ENCODE assay signal across 8 cellular contexts in the genomic region with DNA sequence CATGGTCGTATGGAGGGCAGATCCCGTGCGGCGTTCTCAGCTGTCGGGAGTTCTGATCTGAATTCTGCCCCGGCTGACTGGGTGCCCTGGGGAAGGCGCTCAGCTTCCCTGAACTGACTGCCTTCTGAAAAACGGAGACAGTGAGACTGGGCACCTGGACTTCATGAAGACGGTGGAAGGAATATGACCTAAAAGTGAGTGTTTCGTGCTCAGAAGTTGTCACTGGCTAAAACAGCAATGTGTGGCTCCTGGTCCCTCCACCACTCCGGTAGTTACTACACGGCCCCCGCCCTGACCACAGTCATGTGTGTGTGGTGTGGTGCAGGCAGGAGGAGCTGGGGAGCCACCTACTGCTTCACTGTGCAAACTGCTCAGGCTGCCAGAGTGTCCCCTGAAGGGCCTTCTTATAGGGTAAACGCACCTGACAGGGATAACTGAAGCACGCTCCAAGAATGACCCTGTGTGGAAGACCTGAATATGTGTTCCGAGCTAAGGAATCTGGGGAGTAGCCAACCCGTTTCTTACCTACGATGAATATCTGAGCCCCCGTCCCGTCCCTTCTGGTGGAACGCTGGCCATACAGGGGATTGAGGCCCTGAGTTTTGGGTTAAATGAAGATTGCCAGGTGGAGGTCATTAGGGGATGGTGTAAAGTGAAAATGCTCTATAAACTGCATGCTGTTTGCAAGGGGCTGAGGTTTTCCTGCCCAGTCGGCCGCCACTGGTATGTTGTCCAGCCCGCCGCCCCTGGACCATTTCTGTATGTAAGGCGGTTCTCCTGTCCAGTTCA. TPM values are rescaled to one million over a fixed set of nuclear protein-coding genes. Genes with fewer than 3 reads are reported as not detected.
DNase-seq lines count a peak whose midpoint lies in the region; ATAC-seq, FAIRE-seq and TF ChIP-seq lines count a peak whose summit lies in the region.

No MANE protein-coding gene starts in this region.

- peaks cover 66% of the 10 kb centered on the region for H3K27me3 Mint-ChIP-seq in activated naive CD4-positive, alpha-beta T cell treated with anti-CD3 and anti-CD28 coated beads, Interleukin-2, amount 10 ng/mL, durations not matched to agents 7 days and 5 days

- H3K4me1 ChIP-seq in heart right ventricle (peaks cover 5 to 42% (median 23%) of the 10 kb centered on the region in 9 donors), psoas muscle (peaks cover 38% of the 10 kb centered on the region)

- H3K27me3 ChIP-seq in HL-60 (ENCODE audit: insufficient read depth, poor library complexity, severe bottlenecking) (no peaks in the 10 kb centered on the region), heart right ventricle (peaks cover 0 to 24% (median 7%) of the 10 kb centered on the region in 7 donors), psoas muscle (ENCODE audit: insufficient read depth in 3 of 3, low read length in 2 of 3) (no peaks in the 10 kb centered on the region)

- no peak overlapping the region for H3K27ac Mint-ChIP-seq in activated naive CD4-positive, alpha-beta T cell treated with anti-CD3 and anti-CD28 coated beads, Interleukin-2, amount 10 ng/mL, durations not matched to agents 7 days and 5 days

- H3K9me3 ChIP-seq in heart right ventricle = no peaks in the 10 kb centered on the region
- H3K9me3 ChIP-seq in psoas muscle = no peaks in the 10 kb centered on the region

- H3K4me3 ChIP-seq in HL-60 (replicated peaks; ENCODE audit: insufficient read depth, low read length) = no peak overlapping the region
- H3K4me3 ChIP-seq in heart right ventricle = peak overlapping the region; percentile 14 to 59 (median 52)
- H3K4me3 ChIP-seq in psoas muscle = peak overlapping the region; percentile 67

- CTCF ChIA-PET in activated naive CD4-positive, alpha-beta T cell treated with anti-CD3 and anti-CD28 coated beads, Interleukin-2, amount 10 ng/mL, durations not matched to agents 7 days and 5 days (lab: Charles Lee) = interaction anchor here (0.6 to 2.9 kb wide), 3 partner anchors 42 to 302 kb away, joined by 3 to 15 read pairs (median 3); no protein-coding TSS in a partner anchor

- H3K4me1 Mint-ChIP-seq in activated naive CD4-positive, alpha-beta T cell treated with anti-CD3 and anti-CD28 coated beads, Interleukin-2, amount 10 ng/mL, durations not matched to agents 7 days and 5 days = peaks cover 7% of the 10 kb centered on the region

- H3K36me3 Mint-ChIP-seq in activated naive CD4-positive, alpha-beta T cell treated with anti-CD3 and anti-CD28 coated beads, Interleukin-2, amount 10 ng/mL, durations not matched to agents 7 days and 5 days = no peaks in the 10 kb centered on the region

- peak; percentile 69 for DNase-seq in COLO668 (lab: John Stamatoyannopoulos, UW; ENCODE audit: unreplicated experiment)
- DNase-seq in HL-60 (ENCODE audit: low read depth in 1 of 2, low spot score in 1 of 2) = peak; percentile 35 to 85
- peak; percentile 45 for DNase-seq in RCC 7860 (ENCODE audit: low spot score)
- DNase-seq in activated naive CD4-positive, alpha-beta T cell treated with anti-CD3 and anti-CD28 coated beads, Interleukin-2, amount 10 ng/mL, durations not matched to agents 7 days and 5 days = peak; percentile 77
- DNase-seq in heart right ventricle = peak; percentile 69 to 75
- DNase-seq in psoas muscle = peak; percentile 81 to 91
- no peak for DNase-seq in GOT3 (lab: John Stamatoyannopoulos, UW)
- no peak for DNase-seq in ecto neural progenitor cell (ENCODE audit: low spot score)

- no peak overlapping the region for H3K4me3 Mint-ChIP-seq in activated naive CD4-positive, alpha-beta T cell treated with anti-CD3 and anti-CD28 coated beads, Interleukin-2, amount 10 ng/mL, durations not matched to agents 7 days and 5 days

- intact Hi-C loops in heart right ventricle (cut with DNase I) (loop anchor here in 7 of 10 donors (2.0 to 5.0 kb wide), 2 partner anchors 40 to 42 kb away; no protein-coding TSS in a partner anchor), psoas muscle (cut with DNase I) (loop anchor here (5.0 to 10.0 kb wide), 2 partner anchors 40 to 158 kb away; a partner anchor contains a TSS)

- ATAC-seq in heart right ventricle (peak; percentile 73 to 84 (median 82)), psoas muscle (peak; percentile 71 to 81 (median 76))

- H3K9me3 Mint-ChIP-seq in activated naive CD4-positive, alpha-beta T cell treated with anti-CD3 and anti-CD28 coated beads, Interleukin-2, amount 10 ng/mL, durations not matched to agents 7 days and 5 days = no peaks in the 10 kb centered on the region

- H3K27ac ChIP-seq in HL-60 (replicated peaks) (no peak overlapping the region), heart right ventricle (peak overlapping the region; percentile 87 to 97 (median 94)), psoas muscle (peak overlapping the region; percentile 91)

- FAIRE-seq in RCC 7860 (lab: Jason Lieb, UNC) = no peak

- WGBS in heart right ventricle, 2 donors = 36 to 38% methylated on average over 26 of the region's 26 CpGs
- WGBS in psoas muscle, 3 donors = 30 to 40% (median 34%) methylated on average over 26 of the region's 26 CpGs

- TF ChIP-seq CTCF in HL-60 (IDR thresholded peaks at IDR 0.05; ENCODE audit: insufficient read depth, low read length) = peak; percentile 75
- peak; percentile 14 to 74 (median 52) for TF ChIP-seq CTCF in heart right ventricle (IDR thresholded peaks at IDR 0.05)
- peak; percentile 53 for TF ChIP-seq CTCF in psoas muscle (IDR thresholded peaks at IDR 0.05)

- H3K36me3 ChIP-seq in heart right ventricle = peaks cover 0 to 8% (median 0%) of the 10 kb centered on the region in 9 donors
- H3K36me3 ChIP-seq in psoas muscle (ENCODE audit: insufficient read depth in 1 of 2, low read depth in 1 of 2) = peaks cover 0 to 10% of the 10 kb centered on the region in 2 donors

RNA-seq across cellular contexts. Expression of a gene that starts 0.6 kb away (rescaled TPM):
- 100 to 1,000 TPM; 285 to 428 (median 328) TPM for total RNA-seq in heart right ventricle
- 100 to 1,000 TPM in 1 of 2 donors, 10 to 100 TPM in 1; 85.3 to 293 TPM for polyA plus RNA-seq in heart right ventricle
- 100 to 1,000 TPM; 130 to 505 (median 308) TPM for total RNA-seq in psoas muscle
- 100 to 1,000 TPM in 2 of 3 donors, 10 to 100 TPM in 1; 86.7 to 152 (median 122) TPM for polyA plus RNA-seq in psoas muscle

RNA-seq across cellular contexts. Expression of a gene that starts 30.4 kb away (rescaled TPM):
- 1 to 10 TPM in 1 of 10 donors, under 1 TPM in 8, not detected in 1; 0.13 to 1.6 (median 0.31) TPM for total RNA-seq in heart right ventricle
- under 1 TPM; 0.07 to 0.29 TPM for polyA plus RNA-seq in heart right ventricle
- total RNA-seq in psoas muscle = under 1 TPM in 3 of 4 donors, not detected in 1; 0.08 to 0.19 (median 0.13) TPM
- polyA plus RNA-seq in psoas muscle = under 1 TPM in 1 of 3 donors, not detected in 2; 0.26 TPM

Comparison
In these comparisons a context has a peak if more than half of its experiments do, and no peak if none do; other contexts are left out.
1. DNase-seq: peak in COLO668 (single experiment), HL-60 (2 of 2), RCC 7860 (single experiment), activated naive CD4-positive, alpha-beta T cell treated with anti-CD3 and anti-CD28 coated beads, Interleukin-2, amount 10 ng/mL, durations not matched to agents 7 days and 5 days (single experiment), heart right ventricle (2 of 2) and psoas muscle (2 of 2); none in GOT3 (single experiment) and ecto neural progenitor cell (single experiment).
2. Peak in every context shown above with its lines, with median percentiles within 50 percentile points of each other: CTCF ChIP-seq.